ENCODE assay signal across 8 cellular contexts in genomic region chr21:35952651-35953340, GRCh38.
"Had no signal": no experiment of that assay in that cellular context is flagged by ENCODE, and none has a peak within 500 bp of the region (broad histone marks: within the 10 kb centered on the region; RNA-seq: fewer than 3 reads in every experiment).

No MANE protein-coding gene starts in this region.

- H3K4me1 Mint-ChIP-seq: GM23338, H9 had no signal

- H3K27ac Mint-ChIP-seq: GM23338, H9, HFFc6 had no signal

- H3K4me3 Mint-ChIP-seq: GM23338, H9, HFFc6 had no signal

- ATAC-seq: GM23338, HCT116, K562 had no signal

- H3K4me3 ChIP-seq: GM23338, K562 had no signal

- H2AFZ ChIP-seq: GM23338 had no signal

- DNase-seq: H9, HFFc6, IMR-90, KG1 had no signal

- H3K27ac ChIP-seq: HL-60 had no signal

- H3K9me3 Mint-ChIP-seq: H9 had no signal

- H3K4me2 ChIP-seq: GM23338 had no signal
